Comparison of ENCODE assay signal across 8 cellular contexts in the genomic region with DNA sequence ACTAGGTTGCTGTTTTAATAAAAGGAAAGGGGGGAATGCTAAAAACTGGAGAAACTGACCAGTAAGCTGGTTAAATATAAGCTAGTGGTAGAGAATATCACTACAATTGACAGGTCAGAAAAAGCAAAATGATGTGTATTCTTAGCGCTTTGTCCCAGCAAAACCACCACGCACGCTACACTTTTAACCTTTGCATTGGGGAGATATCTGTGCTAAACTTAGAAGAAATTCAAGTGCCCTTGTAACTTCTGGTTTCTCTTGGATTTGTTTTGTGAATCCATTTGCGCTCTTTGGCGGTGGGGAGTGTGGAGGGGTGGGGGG. TPM values are rescaled to one million over a fixed set of nuclear protein-coding genes. Genes with fewer than 3 reads are reported as not detected.
A peak's percentile ranks its signal among the peaks of the same experiment; 100 is the strongest.
DNase-seq lines count a peak whose midpoint lies in the region; ATAC-seq and TF ChIP-seq lines count a peak whose summit lies in the region.

No MANE protein-coding gene starts in this region.

- H2BK12ac ChIP-seq in trophoblast cell (ENCODE audit: low read length) = no peak overlapping the region

- H3K79me2 ChIP-seq in PC-3 (ENCODE audit: low read length) = peaks cover 82% of the 10 kb centered on the region
- H3K79me2 ChIP-seq in trophoblast cell (ENCODE audit: control insufficient read depth, insufficient read depth, low read length, poor library complexity) = peaks cover 8% of the 10 kb centered on the region

- H3F3A ChIP-seq in PC-3 (ENCODE audit: low read length, unreplicated experiment) = no peaks in the 10 kb centered on the region

- H3K14ac ChIP-seq in trophoblast cell (ENCODE audit: low read length) = no peak overlapping the region

- no peak overlapping the region for H2BK5ac ChIP-seq in trophoblast cell (ENCODE audit: low read depth, low read length, poor library complexity)

- no peaks in the 10 kb centered on the region for H3K27me3 Mint-ChIP-seq in Caco-2 (ENCODE audit: insufficient read depth, unreplicated experiment)

- H4K91ac ChIP-seq in trophoblast cell (ENCODE audit: low read depth, low read length) = no peak overlapping the region

- CTCF ChIA-PET in Caco-2 (lab: Charles Lee) (interaction anchor here (0.6 kb wide), 1 partner anchor 130 kb away, joined by 3 read pairs; no protein-coding TSS in a partner anchor), PC-3 (lab: Charles Lee) (no interaction called here)

- WGBS in trophoblast cell (ENCODE audit: extremely low coverage, insufficient coverage, insufficient read length) = no CpG with 5 or more reads among the region's 5 CpGs

- DNase-seq in Caco-2 (no peak), PC-3 (no peak), epithelial cell of esophagus (ENCODE audit: low read depth) (no peak), trophoblast cell (no peak), LoVo (ENCODE audit: low spot score) (no peak)
- no peak for DNase-seq in stimulated activated CD4-positive, alpha-beta T cell treated with anti-CD3 and anti-CD28 coated beads, Interleukin-1b, Interleukin-23, amount 100 ng/mL, for 48 hours

- H2AK5ac ChIP-seq in trophoblast cell (ENCODE audit: low read length) = no peak overlapping the region

- intact Hi-C loops in Caco-2 (cut with micrococcal nuclease; ENCODE audit: unreplicated experiment) (loop anchor here (10.0 kb wide), 1 partner anchor 221 kb away; the partner anchor contains the start of gene GCSH), PC-3 (cut with micrococcal nuclease) (loop anchor here (5.0 kb wide), 1 partner anchor 49 kb away; no protein-coding TSS in a partner anchor)

- H4K20me1 ChIP-seq in PC-3 (ENCODE audit: low read length) = peaks cover 17% of the 10 kb centered on the region; the same call in 1 of the 2 replicates

- H3K23ac ChIP-seq in trophoblast cell (ENCODE audit: low read length) = no peak overlapping the region

- no peak overlapping the region for H3K27ac Mint-ChIP-seq in Caco-2 (ENCODE audit: unreplicated experiment)

- H4K8ac ChIP-seq in trophoblast cell (ENCODE audit: low read depth, low read length) = no peak overlapping the region

- TF ChIP-seq CTCF in Caco-2 (IDR thresholded peaks at IDR 0.05; ENCODE audit: insufficient read depth in 1 of 2, low read depth in 1 of 2, low read length in 1 of 2, severe bottlenecking in 1 of 2, unreplicated experiment in 1 of 2) = no peak
- no peak for TF ChIP-seq CTCF in PC-3 (conservative IDR thresholded peaks at IDR 0.05; ENCODE audit: low read depth, low read length)
- no peak for TF ChIP-seq CTCF in epithelial cell of esophagus (IDR thresholded peaks at IDR 0.05; ENCODE audit: insufficient read depth, low read depth, low read length, missing control alignments)

- H4K12ac ChIP-seq in trophoblast cell (ENCODE audit: low read depth, low read length) = no peak overlapping the region

- H3K18ac ChIP-seq in trophoblast cell (ENCODE audit: low read length) = no peak overlapping the region

- POLR2A ChIA-PET in Caco-2 (lab: Charles Lee) (interaction anchor here (0.5 kb wide), 1 partner anchor 239 kb away, joined by 3 read pairs; the partner anchor contains the start of gene C16orf46), PC-3 (lab: Charles Lee; ENCODE audit: unreplicated experiment) (interaction anchor here (0.6 kb wide), 1 partner anchor 397 kb away, joined by 3 read pairs; no protein-coding TSS in a partner anchor)

- peaks cover 33% of the 10 kb centered on the region for H3K4me1 Mint-ChIP-seq in Caco-2 (ENCODE audit: low read depth, unreplicated experiment)

- no peaks in the 10 kb centered on the region for H3K27me3 ChIP-seq in Caco-2 (replicated peaks; ENCODE audit: control insufficient read depth, insufficient read depth, low read length)
- H3K27me3 ChIP-seq in PC-3 (ENCODE audit: low read length) = no peaks in the 10 kb centered on the region
- no peaks in the 10 kb centered on the region for H3K27me3 ChIP-seq in trophoblast cell (ENCODE audit: insufficient read depth, low read length)

- H3K4me2 ChIP-seq in PC-3 (ENCODE audit: low read length) (peak overlapping the region; percentile 95), trophoblast cell (ENCODE audit: low read length) (peak overlapping the region; percentile 68)

- no peak overlapping the region for H3K27ac ChIP-seq in PC-3 (ENCODE audit: low read length)
- H3K27ac ChIP-seq in trophoblast cell (ENCODE audit: low read depth, low read length) = no peak overlapping the region

- H3K4ac ChIP-seq in trophoblast cell (ENCODE audit: low read depth, low read length) = no peak overlapping the region

- peak overlapping the region; percentile 87 for H3K4me3 Mint-ChIP-seq in Caco-2 (ENCODE audit: unreplicated experiment)

- H3K9me2 ChIP-seq in PC-3 (replicated peaks; ENCODE audit: low read length) = no peaks in the 10 kb centered on the region

- peaks cover 5% of the 10 kb centered on the region for H3K36me3 Mint-ChIP-seq in Caco-2 (ENCODE audit: insufficient read depth, unreplicated experiment)

- H3K9me3 Mint-ChIP-seq in Caco-2 (ENCODE audit: unreplicated experiment) = no peaks in the 10 kb centered on the region

- H3K36me3 ChIP-seq in Caco-2 (ENCODE audit: control insufficient read depth, insufficient read depth, low read length) (no peaks in the 10 kb centered on the region), PC-3 (ENCODE audit: low read depth, low read length) (no peaks in the 10 kb centered on the region), trophoblast cell (ENCODE audit: control insufficient read depth in 1 of 2, insufficient read depth in 2 of 2, low read length in 2 of 2) (peaks cover 0 to 3% of the 10 kb centered on the region in 2 experiments)

- H2BK120ac ChIP-seq in trophoblast cell (ENCODE audit: insufficient read depth, low read length, poor library complexity) = no peak overlapping the region

- BruUV-seq in Caco-2 (replicated peaks; lab: Mats Ljungman, UMichigan) = no TSS peak
- no TSS peak for BruUV-seq in PC-3 (replicated peaks; lab: Mats Ljungman, UMichigan)

- H3K9ac ChIP-seq in PC-3 (ENCODE audit: low read length) (peak overlapping the region; percentile 84; the same call in 1 of the 2 replicates), trophoblast cell (ENCODE audit: low read length) (no peak overlapping the region)

- H2AFZ ChIP-seq in PC-3 (ENCODE audit: low read length) = no peak overlapping the region
- H2AFZ ChIP-seq in trophoblast cell (ENCODE audit: insufficient read depth, low read length, poor library complexity) = no peak overlapping the region

- peaks cover 4% of the 10 kb centered on the region for H3K79me1 ChIP-seq in trophoblast cell (ENCODE audit: low read length)

- ATAC-seq in PC-3 = no peak
- ATAC-seq in HG02571 (IDR thresholded peaks at IDR 0.05; ENCODE audit: unreplicated experiment) = no peak
- ATAC-seq in HG02852 (IDR thresholded peaks at IDR 0.05; ENCODE audit: unreplicated experiment) = no peak

- H3K4me1 ChIP-seq in Caco-2 (peaks cover 14% of the 10 kb centered on the region), PC-3 (ENCODE audit: insufficient read depth, low read length) (peaks cover 21% of the 10 kb centered on the region), trophoblast cell (ENCODE audit: control insufficient read depth in 1 of 2, insufficient read depth in 2 of 2, low read length in 2 of 2) (peaks cover 2 to 16% of the 10 kb centered on the region in 2 experiments)

- H3K4me3 ChIP-seq in Caco-2 (ENCODE audit: low read depth, low read length) (peak overlapping the region; percentile 76), PC-3 (ENCODE audit: low read length) (peak overlapping the region; percentile 95), epithelial cell of esophagus (ENCODE audit: low read length) (peak overlapping the region; percentile 94), trophoblast cell (ENCODE audit: low read depth, low read length) (no peak overlapping the region)

- no peaks in the 10 kb centered on the region for H3K9me3 ChIP-seq in Caco-2
- H3K9me3 ChIP-seq in PC-3 (ENCODE audit: low read length) = no peaks in the 10 kb centered on the region
- H3K9me3 ChIP-seq in trophoblast cell (ENCODE audit: insufficient read depth, low read depth, low read length) = no peaks in the 10 kb centered on the region

RNA-seq across cellular contexts. Expression of gene GAN, which starts 1.4 kb away (rescaled TPM):
- total RNA-seq in Caco-2 (2022) (27.5 and 29.3 TPM in 2 replicates), PC-3 (2014; rRNA removed) (5.3 and 5.8 TPM in 2 replicates)
- 13.0 and 13.8 TPM in 2 replicates for polyA plus RNA-seq in trophoblast cell (2013)
